Comparison of ENCODE assay signal across 11 cellular contexts in the genomic region with DNA sequence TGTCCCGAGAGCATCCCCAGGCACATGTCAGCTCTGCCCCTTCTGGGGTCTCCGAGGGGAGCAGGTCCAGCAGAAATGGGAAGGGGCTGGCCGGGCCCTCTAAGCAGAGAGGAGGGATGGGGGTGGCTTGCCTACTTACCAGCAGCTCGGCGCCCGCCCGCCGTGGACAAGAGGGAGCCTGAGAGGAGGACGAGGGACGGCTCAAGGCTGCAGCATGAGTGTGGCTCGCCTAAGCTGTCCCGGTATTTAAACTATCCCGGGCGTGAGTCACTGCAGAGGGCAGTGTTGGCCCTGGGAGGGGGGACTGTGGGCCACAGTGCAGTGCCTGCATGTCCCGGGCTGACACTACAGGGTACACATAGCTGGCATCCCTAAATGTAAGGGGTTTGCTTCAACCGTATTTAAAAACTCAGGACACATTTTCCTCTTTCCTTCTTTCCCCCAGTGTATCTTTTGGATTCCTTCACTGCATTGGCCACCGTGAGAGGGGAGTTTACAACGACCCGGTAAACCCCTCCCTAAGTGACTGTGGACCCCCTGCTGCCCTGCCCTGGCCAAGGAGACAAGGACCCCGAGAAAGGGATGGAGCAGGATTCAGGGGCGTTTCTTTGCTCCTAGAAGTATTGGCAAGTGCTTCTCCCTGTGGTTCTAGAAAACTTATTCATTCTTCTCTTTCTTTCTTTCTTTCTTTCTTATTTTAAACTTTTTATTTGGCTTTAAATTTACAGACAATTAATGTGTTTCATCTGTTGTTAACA. TPM values are rescaled to one million over a fixed set of nuclear protein-coding genes. Genes with fewer than 3 reads are reported as not detected.
A peak's percentile ranks its signal among the peaks of the same experiment; 100 is the strongest.
DNase-seq lines count a peak whose midpoint lies in the region; ATAC-seq, FAIRE-seq and TF ChIP-seq lines count a peak whose summit lies in the region.
"Had no signal": no experiment of that assay in that cellular context is flagged by ENCODE, and none has a peak within 500 bp of the region (broad histone marks: within the 10 kb centered on the region; RNA-seq: fewer than 3 reads in every experiment).

A gene (minus strand): TSS at position 222 of the 758 bp plus-strand sequence. CDS start 8,700 bp downstream, outside the sequence.

- no peaks in the 10 kb centered on the region for H3K36me3 ChIP-seq in cardiac muscle cell

- no peaks in the 10 kb centered on the region for H3K9me3 ChIP-seq in cardiac muscle cell (ENCODE audit: low read depth)

- no peak within 1 kb of the TSS for H3K4me3 ChIP-seq in cardiac muscle cell

- H3K27me3 ChIP-seq in cardiac muscle cell: peaks cover 10% of the 10 kb centered on the region

- no peak for TF ChIP-seq CTCF in cardiac muscle cell (IDR thresholded peaks at IDR 0.05; ENCODE audit: low read depth, low read length)

- no peak within 1 kb of the TSS for H3K27ac ChIP-seq in cardiac muscle cell
- H3K27ac ChIP-seq: epithelial cell of prostate had no signal

- FAIRE-seq in H54 (lab: Jason Lieb, UNC) (no peak), GM12892 (lab: Jason Lieb, UNC) (no peak)

- DNase-seq in H54 (ENCODE audit: insufficient read length, low spot score): peak; percentile 84
- peak; percentile 43 for DNase-seq in SW480 (ENCODE audit: low spot score)
- DNase-seq in cardiac muscle cell (ENCODE audit: low read depth in 1 of 2, low spot score in 1 of 2): peak; percentile 41 to 43
- no peak for DNase-seq in sciatic nerve (ENCODE audit: low spot score)
- no peak for DNase-seq in GM12892 (ENCODE audit: insufficient read length)
- DNase-seq in Ammon's horn (ENCODE audit: low spot score): no peak
- DNase-seq: activated CD4-positive, alpha-beta memory T cell treated with anti-CD3 and anti-CD28 coated beads, Interleukin-2, amount 10 ng/mL, durations not matched to agents 7 days and 5 days; substantia nigra had no signal

- intact Hi-C loops in sciatic nerve (cut with DNase I): no loop called here

- TF ChIP-seq POLR2A in H54 (IDR thresholded peaks at IDR 0.05; ENCODE audit: low read depth, low read length): peak; percentile 54
- no peak for TF ChIP-seq POLR2A in GM12892 (IDR thresholded peaks at IDR 0.05; ENCODE audit: low read depth, low read length)

- peak; percentile 56 for ATAC-seq in sciatic nerve
- ATAC-seq in GM19463 (IDR thresholded peaks at IDR 0.05; ENCODE audit: unreplicated experiment): no peak
- no peak for ATAC-seq in GM21825 (IDR thresholded peaks at IDR 0.05; ENCODE audit: unreplicated experiment)

- peaks cover 5% of the 10 kb centered on the region for H3K4me1 ChIP-seq in cardiac muscle cell (ENCODE audit: low read depth)

RNA-seq across cellular contexts. Expression of the gene that starts here (rescaled TPM):
- total RNA-seq in cardiac muscle cell (0.06 TPM in 1 of 2 replicates, not detected in the other), sciatic nerve (0.18 TPM)
- 0.02 TPM in 1 of 2 replicates, not detected in the other for polyA plus RNA-seq in cardiac muscle cell
- polyA plus RNA-seq in GM12892 (2012; ENCODE audit: missing spikeins): not detected
- total RNA-seq: activated CD4-positive, alpha-beta memory T cell treated with anti-CD3 and anti-CD28 coated beads, Interleukin-2, amount 10 ng/mL, durations not matched to agents 7 days and 5 days had no signal

Comparison
In these comparisons a context has a peak if more than half of its experiments do, and no peak if none do; other contexts are left out.
1. Peak in DNase-seq in cardiac muscle cell; RNA of the gene not detected or under 1 TPM.
2. Peak in ATAC-seq in sciatic nerve; RNA of the gene not detected or under 1 TPM.
3. DNase-seq: peak in H54 (single experiment) and SW480 (single experiment); none in sciatic nerve (single experiment), GM12892 (single experiment) and Ammon's horn (single experiment).